Comparison of ENCODE assay signal across 8 cellular contexts in genomic region chr6:136609878-136610706, GRCh38. TPM values are rescaled to one million over a fixed set of nuclear protein-coding genes. Genes with fewer than 3 reads are reported as not detected.
DNase-seq lines count a peak whose midpoint lies in the region; ATAC-seq and TF ChIP-seq lines count a peak whose summit lies in the region.

No MANE protein-coding gene starts in this region.

- in situ Hi-C loops in SK-MEL-5 (cut with HindIII; ENCODE audit: low pct_unique_long_range_greater_than_20kb, low sequenced_read_pairs): no loop called here

- H3K4me3 ChIP-seq in AG09309 (ENCODE audit: control insufficient read depth, low read depth, low read length) (no peak overlapping the region), HFF-Myc (replicated peaks; ENCODE audit: low read depth, low read length) (no peak overlapping the region)

- TF ChIP-seq CTCF in AG09309 (IDR thresholded peaks at IDR 0.05; ENCODE audit: control insufficient read depth, insufficient read depth, low read depth, low read length, missing control alignments): no peak
- no peak for TF ChIP-seq CTCF in HFF-Myc (IDR thresholded peaks at IDR 0.05; ENCODE audit: low read depth, low read length, missing control alignments)

- ATAC-seq in HG03159 (IDR thresholded peaks at IDR 0.05; ENCODE audit: unreplicated experiment): no peak
- ATAC-seq in HG02610 (IDR thresholded peaks at IDR 0.05; ENCODE audit: unreplicated experiment): no peak

- DNase-seq in AG09309 (ENCODE audit: low read depth) (peak; percentile 97), HFF-Myc (ENCODE audit: extremely low read depth, low read depth) (peak; percentile 99), SK-MEL-5 (ENCODE audit: low read depth, low spot score) (peak; percentile 91), fibroblast of gingiva (ENCODE audit: low read depth) (peak; percentile 98), non-pigmented ciliary epithelial cell (ENCODE audit: low read depth) (peak; percentile 98)
- no peak for DNase-seq in stimulated activated naive CD4-positive, alpha-beta T cell (lab: John Stamatoyannopoulos, UW)

RNA-seq across cellular contexts. Expression of gene MAP7, which starts 59.9 kb away (rescaled TPM):
- total RNA-seq in SK-MEL-5 (2014; rRNA removed; shearing (Covaris generic)): 32.5 and 33.0 TPM in 2 replicates
- polyA plus RNA-seq in SK-MEL-5 (2015; cell fraction: cytosol; rRNA removed): 20.2 and 23.7 TPM in 2 replicates
- polyA plus RNA-seq in SK-MEL-5 (2015; cell fraction: nucleus; rRNA removed): 12.7 and 14.1 TPM in 2 replicates

Comparison
In these comparisons a context has a peak if more than half of its experiments do, and no peak if none do; other contexts are left out.
1. DNase-seq: peak in AG09309 (single experiment), HFF-Myc (single experiment), SK-MEL-5 (single experiment), fibroblast of gingiva (single experiment) and non-pigmented ciliary epithelial cell (single experiment); none in stimulated activated naive CD4-positive, alpha-beta T cell (0 of 6).